Comparison of ENCODE assay signal across 8 cellular contexts in the genomic region with DNA sequence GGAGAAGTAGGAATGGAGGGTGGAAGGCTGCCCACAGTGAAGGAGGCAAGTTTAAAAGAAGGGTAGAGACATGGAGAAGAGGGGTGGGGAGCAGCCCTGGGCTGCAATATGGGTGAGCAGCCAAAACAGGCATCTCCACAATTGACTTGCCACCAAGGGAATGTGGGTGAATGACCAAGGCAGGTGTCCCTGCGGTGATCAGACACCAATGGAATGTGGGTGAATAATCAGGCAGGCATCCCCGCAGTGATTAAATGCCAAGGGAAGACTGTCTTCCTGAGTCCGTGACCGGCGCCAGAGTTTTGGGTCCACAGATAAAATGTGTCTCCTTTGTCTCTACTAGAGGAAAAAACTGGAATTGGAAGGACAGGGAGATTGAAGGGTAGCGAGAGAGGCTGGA. TPM values are rescaled to one million over a fixed set of nuclear protein-coding genes. Genes with fewer than 3 reads are reported as not detected.
DNase-seq lines count a peak whose midpoint lies in the region; ATAC-seq and TF ChIP-seq lines count a peak whose summit lies in the region.
"Not testable (repeated sequence)": the region's sequence is repeated elsewhere in the genome, so short reads cannot be mapped to it uniquely, and the experiment has no call there.

No MANE protein-coding gene starts in this region.

- not testable (repeated sequence) for H3K18ac ChIP-seq in mesendoderm (ENCODE audit: low read length)

- H3K4me2 ChIP-seq in PC-3 (ENCODE audit: low read length) = peak overlapping the region; percentile 67
- not testable (repeated sequence) for H3K4me2 ChIP-seq in SK-N-SH; mesendoderm (ENCODE audit: low read length)

- not testable (repeated sequence) for H3K79me2 ChIP-seq in PC-3 (ENCODE audit: low read length); SK-N-SH (ENCODE audit: insufficient read depth); mesendoderm (ENCODE audit: control insufficient read depth, insufficient read depth, low read length)

- H2BK5ac ChIP-seq in mesendoderm (ENCODE audit: low read length) = not testable (repeated sequence)

- TF ChIP-seq EP300 in SK-N-SH (IDR thresholded peaks at IDR 0.05; ENCODE audit: borderline replicate concordance in 1 of 2, low read depth in 1 of 2, low read length in 1 of 2) = not testable (repeated sequence)

- not testable (repeated sequence) for H3K36me3 ChIP-seq in Caco-2 (ENCODE audit: control insufficient read depth, insufficient read depth, low read length); PC-3 (ENCODE audit: low read depth, low read length); SK-N-SH (replicated peaks in 1 of 2; ENCODE audit: control insufficient read depth in 1 of 2, insufficient read depth in 2 of 2, low read length in 1 of 2); brain microvascular endothelial cell (replicated peaks); mesendoderm (ENCODE audit: control insufficient read depth, insufficient read depth, low read length)

- ATAC-seq in PC-3 = peak; percentile 31; the same call in 1 of the 2 replicates

- peaks cover 29% of the 10 kb centered on the region for H3K4me1 ChIP-seq in Caco-2
- H3K4me1 ChIP-seq in PC-3 (ENCODE audit: insufficient read depth, low read length) = peaks cover 21% of the 10 kb centered on the region
- H3K4me1 ChIP-seq in SK-N-SH (ENCODE audit: control insufficient read depth in 1 of 2, insufficient read depth in 2 of 2, low read depth in 1 of 2, low read length in 1 of 2); mesendoderm (ENCODE audit: control insufficient read depth, low read depth, low read length): not testable (repeated sequence)

- not testable (repeated sequence) for TF ChIP-seq RAD21 in SK-N-SH (IDR thresholded peaks at IDR 0.05; ENCODE audit: low read length)

- POLR2A ChIA-PET in Caco-2 (lab: Charles Lee); PC-3 (lab: Charles Lee; ENCODE audit: unreplicated experiment); SK-N-SH (lab: Yijun Ruan, JAX): not testable (repeated sequence)

- not testable (repeated sequence) for H3K9ac ChIP-seq in PC-3 (ENCODE audit: low read length); SK-N-SH; mesendoderm (ENCODE audit: low read length)

- H2BK15ac ChIP-seq in mesendoderm (replicated peaks; ENCODE audit: low read depth) = not testable (repeated sequence)

- intact Hi-C loops in Caco-2 (cut with micrococcal nuclease; ENCODE audit: unreplicated experiment) = not testable (repeated sequence)
- intact Hi-C loops in PC-3 (cut with micrococcal nuclease) = loop anchor here (1.0 to 5.0 kb wide), 2 partner anchors 20 to 35 kb away; no protein-coding TSS in a partner anchor

- H3K9me3 ChIP-seq in Caco-2; PC-3 (ENCODE audit: low read length); SK-N-SH: not testable (repeated sequence)

- not testable (repeated sequence) for H3K4me3 Mint-ChIP-seq in Caco-2 (ENCODE audit: unreplicated experiment)
- peak overlapping the region; percentile 14 for H3K4me3 Mint-ChIP-seq in type B pancreatic cell

- H3K27ac ChIP-seq in PC-3 (ENCODE audit: low read length) (peak overlapping the region; percentile 23; the same call in 1 of the 2 replicates), epithelial cell of prostate (peak overlapping the region; percentile 47)
- H3K27ac ChIP-seq in SK-N-SH (ENCODE audit: low read depth in 2 of 2, low read length in 1 of 2); brain microvascular endothelial cell; mesendoderm (ENCODE audit: low read depth, low read length): not testable (repeated sequence)

- not testable (repeated sequence) for H3K56ac ChIP-seq in mesendoderm (ENCODE audit: low read length)

- H4K20me1 ChIP-seq in PC-3 (ENCODE audit: low read length); SK-N-SH (ENCODE audit: insufficient read depth): not testable (repeated sequence)

- peaks cover 29% of the 10 kb centered on the region for H3K36me3 Mint-ChIP-seq in Caco-2 (ENCODE audit: insufficient read depth, unreplicated experiment)
- H3K36me3 Mint-ChIP-seq in type B pancreatic cell = peaks cover 11% of the 10 kb centered on the region

- peak in 1 of 2 experiments; percentile 56 for DNase-seq in Caco-2
- DNase-seq in HS-27A (ENCODE audit: low read depth) = peak; percentile 59
- DNase-seq in PC-3 = peak; percentile 91
- not testable (repeated sequence) for DNase-seq in SK-N-SH; epithelial cell of prostate (ENCODE audit: low read depth, low spot score); type B pancreatic cell (ENCODE audit: extremely low spot score, unreplicated experiment)
- peak; percentile 60 for DNase-seq in brain microvascular endothelial cell
- peak; percentile 44 for DNase-seq in mesendoderm

- not testable (repeated sequence) for H3F3A ChIP-seq in PC-3 (ENCODE audit: low read length, unreplicated experiment); SK-N-SH (replicated peaks; ENCODE audit: insufficient read depth)

- H3K79me1 ChIP-seq in mesendoderm (ENCODE audit: low read length) = not testable (repeated sequence)

- H2BK120ac ChIP-seq in mesendoderm (ENCODE audit: low read depth, low read length) = not testable (repeated sequence)

- H3K27me3 ChIP-seq in Caco-2 (replicated peaks; ENCODE audit: control insufficient read depth, insufficient read depth, low read length); PC-3 (ENCODE audit: low read length); SK-N-SH (ENCODE audit: insufficient read depth); brain microvascular endothelial cell (replicated peaks); mesendoderm (ENCODE audit: insufficient read depth, low read length, poor library complexity): not testable (repeated sequence)

- H3K4me1 Mint-ChIP-seq in Caco-2 (ENCODE audit: low read depth, unreplicated experiment) (peaks cover 27% of the 10 kb centered on the region), type B pancreatic cell (ENCODE audit: unreplicated experiment) (peaks cover 14% of the 10 kb centered on the region)

- H3K23ac ChIP-seq in mesendoderm (ENCODE audit: low read length) = not testable (repeated sequence)

- not testable (repeated sequence) for H3K4me3 ChIP-seq in Caco-2 (ENCODE audit: low read depth, low read length); SK-N-SH (ENCODE audit: low read depth in 2 of 2, low read length in 1 of 2); brain microvascular endothelial cell (ENCODE audit: low read depth, low read length); mesendoderm (ENCODE audit: low read length)
- H3K4me3 ChIP-seq in PC-3 (ENCODE audit: low read length) = peak overlapping the region; percentile 24; the same call in 1 of the 2 replicates

- not testable (repeated sequence) for H3K9me3 Mint-ChIP-seq in Caco-2 (ENCODE audit: unreplicated experiment)
- H3K9me3 Mint-ChIP-seq in type B pancreatic cell = peaks cover 17% of the 10 kb centered on the region

- H4K5ac ChIP-seq in mesendoderm (ENCODE audit: low read length) = not testable (repeated sequence)

- in situ Hi-C loops in brain microvascular endothelial cell (cut with HindIII; ENCODE audit: low pct_ligation_motif_present, low sequenced_read_pairs) = not testable (repeated sequence)

- not testable (repeated sequence) for H3K27me3 Mint-ChIP-seq in Caco-2 (ENCODE audit: insufficient read depth, unreplicated experiment); type B pancreatic cell

- TF ChIP-seq CTCF in Caco-2 (IDR thresholded peaks at IDR 0.05; ENCODE audit: insufficient read depth in 1 of 2, low read depth in 1 of 2, low read length in 1 of 2, severe bottlenecking in 1 of 2, unreplicated experiment in 1 of 2); PC-3 (conservative IDR thresholded peaks at IDR 0.05; ENCODE audit: low read depth, low read length); SK-N-SH (IDR thresholded peaks at IDR 0.05); brain microvascular endothelial cell (IDR thresholded peaks at IDR 0.05; ENCODE audit: low read depth, low read length, missing control alignments); type B pancreatic cell (conservative IDR thresholded peaks at IDR 0.05): not testable (repeated sequence)

- H3K4ac ChIP-seq in mesendoderm (ENCODE audit: low read depth, low read length) = not testable (repeated sequence)

- H3K9me2 ChIP-seq in PC-3 (replicated peaks; ENCODE audit: low read length); SK-N-SH: not testable (repeated sequence)

- H2AFZ ChIP-seq in PC-3 (ENCODE audit: low read length) = peak overlapping the region; percentile 30; the same call in 1 of the 2 replicates
- not testable (repeated sequence) for H2AFZ ChIP-seq in SK-N-SH (ENCODE audit: low read depth)

- not testable (repeated sequence) for H4K8ac ChIP-seq in mesendoderm (ENCODE audit: low read depth, low read length)

- WGBS in SK-N-SH (ENCODE audit: low lambda C conversion rate) = 64% methylated on average over 6 of the region's 6 CpGs
- WGBS in mesendoderm (ENCODE audit: extremely low coverage, insufficient coverage, low lambda C conversion rate) = no CpG with 5 or more reads among the region's 6 CpGs

- TSS peak; percentile 45 for BruUV-seq in Caco-2 (replicated peaks; lab: Mats Ljungman, UMichigan)
- BruUV-seq in PC-3 (replicated peaks; lab: Mats Ljungman, UMichigan) = not testable (repeated sequence)

- H2AK5ac ChIP-seq in mesendoderm (ENCODE audit: low read length) = not testable (repeated sequence)

- H3K27ac Mint-ChIP-seq in Caco-2 (ENCODE audit: unreplicated experiment) = not testable (repeated sequence)
- H3K27ac Mint-ChIP-seq in type B pancreatic cell = peak overlapping the region; percentile 82

- CTCF ChIA-PET in Caco-2 (lab: Charles Lee); PC-3 (lab: Charles Lee); SK-N-SH (lab: Yijun Ruan, JAX): not testable (repeated sequence)

TF ChIP-seq in SK-N-SH, 30 proteins besides CTCF, POLR2A, EP300 and RAD21 (continues in another document):
- peak; percentile 35; the same call in 1 of the 2 replicates for TF ChIP-seq FOSL2 (IDR thresholded peaks at IDR 0.05; ENCODE audit: borderline replicate concordance, low read depth)

RNA-seq across cellular contexts. Expression of a gene that starts 46.2 kb away (rescaled TPM):
- total RNA-seq in Caco-2 (2022) (197 and 201 TPM in 2 replicates), PC-3 (2014; rRNA removed) (55.3 and 66.1 TPM in 2 replicates), type B pancreatic cell (ENCODE audit: low replicate concordance) (193 and 232 TPM in 2 replicates)
- polyA plus RNA-seq in SK-N-SH (2012; rRNA removed) = 90.4 and 105 TPM in 2 replicates
- polyA plus RNA-seq in SK-N-SH (2012; cell fraction: cytosol; rRNA removed) = 135 and 159 TPM in 2 replicates
- 38.2 and 65.9 TPM in 2 replicates for polyA plus RNA-seq in SK-N-SH (2012; cell fraction: nucleus; rRNA removed)
- polyA plus RNA-seq in mesendoderm (2013, experiment 1 of 2) = 235 TPM
- 256 TPM for polyA plus RNA-seq in mesendoderm (2013, experiment 2 of 2)
